Comparison of ENCODE assay signal across 8 cellular contexts in the genomic region with DNA sequence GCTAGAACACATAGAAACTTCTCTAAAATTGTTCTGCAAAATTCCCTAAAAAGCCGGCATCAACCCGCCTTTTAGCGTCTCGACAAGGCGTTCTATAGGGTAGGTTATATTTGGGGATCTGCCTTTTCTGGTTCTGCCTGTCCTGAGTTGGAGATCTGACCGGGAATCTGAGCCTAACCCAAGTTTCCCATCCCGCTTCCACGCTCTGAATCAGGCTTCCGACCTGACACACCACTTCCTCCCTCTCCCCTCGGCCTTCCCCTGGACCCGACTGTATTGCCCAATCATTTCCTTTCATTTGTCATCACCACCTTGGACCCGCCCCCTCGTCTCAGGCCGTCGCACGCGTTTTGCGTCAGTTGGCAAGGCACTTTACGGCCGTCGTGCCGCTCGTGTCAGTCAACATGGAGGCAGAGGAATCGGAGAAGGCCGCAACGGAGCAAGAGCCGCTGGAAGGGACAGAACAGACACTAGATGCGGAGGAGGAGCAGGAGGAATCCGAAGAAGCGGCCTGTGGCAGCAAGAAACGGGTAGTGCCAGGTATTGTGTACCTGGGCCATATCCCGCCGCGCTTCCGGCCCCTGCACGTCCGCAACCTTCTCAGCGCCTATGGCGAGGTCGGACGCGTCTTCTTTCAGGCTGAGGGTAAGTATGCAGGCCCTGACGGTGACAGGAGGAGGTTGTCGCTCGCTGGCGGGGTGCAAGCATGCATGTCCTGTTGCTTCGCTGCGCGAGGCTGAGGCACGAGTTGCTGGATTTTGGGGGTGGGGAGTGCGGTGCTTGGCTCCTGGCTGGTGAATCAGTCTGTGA. TPM values are rescaled to one million over a fixed set of nuclear protein-coding genes. Genes with fewer than 3 reads are reported as not detected.
DNase-seq lines count a peak whose midpoint lies in the region; ATAC-seq and TF ChIP-seq lines count a peak whose summit lies in the region.

Gene ABT1 (plus strand): TSS at position 375 of the 810 bp plus-strand sequence. CDS start 30 bp downstream, at position 405.

- TF ChIP-seq POLR2A in GM19099 (IDR thresholded peaks at IDR 0.05; ENCODE audit: extremely low read depth, insufficient read length, low read depth), result peak; percentile 80

- ATAC-seq in HG03378 (IDR thresholded peaks at IDR 0.05; ENCODE audit: unreplicated experiment), result peak; percentile 77

- DNase-seq in AG20443 (ENCODE audit: low spot score), result peak; percentile 98
- DNase-seq in NCI-H460 (ENCODE audit: extremely low read depth, low read depth), result peak; percentile 97
- peak; percentile 96 for DNase-seq in activated CD4-positive, CD25-positive, alpha-beta regulatory T cell treated with anti-CD3 and anti-CD28 coated beads, Interleukin-2, amount 50 U/mL, for 72 hours
- DNase-seq in cerebellum (ENCODE audit: low spot score), result peak; percentile 98
- peak; percentile 98 for DNase-seq in islet precursor cell
- peak; percentile 94 to 97 (median 95) for DNase-seq in stimulated activated CD4-positive, alpha-beta T cell treated with anti-CD3 and anti-CD28 coated beads, Interleukin-12 subunit alpha, Interleukin-12 subunit beta, amount 100 ng/mL, for 48 hours (ENCODE audit: low read depth in 2 of 3, low spot score in 1 of 3)

RNA-seq across cellular contexts. Expression of gene ABT1, which starts in this region (rescaled TPM):
- 12.4 and 12.7 TPM in 2 replicates for total RNA-seq in NCI-H460 (2014; rRNA removed; shearing (Covaris generic))
- polyA plus RNA-seq in NCI-H460 (2014; cell fraction: nucleus; rRNA removed), result 14.1 and 16.0 TPM in 2 replicates
- 7.6 TPM for total RNA-seq in cerebellum

Comparison
In these comparisons a context has a peak if more than half of its experiments do, and no peak if none do; other contexts are left out.
1. Peak in every context shown above with its lines: DNase-seq and ATAC-seq.